ENCODE assay signal across 7 cellular contexts in genomic region chr17:7561589-7562207, GRCh38. TPM values are rescaled to one million over a fixed set of nuclear protein-coding genes. Genes with fewer than 3 reads are reported as not detected.
DNase-seq lines count a peak whose midpoint lies in the region; ATAC-seq and TF ChIP-seq lines count a peak whose summit lies in the region.

SENP3 (plus strand) TSS chr17:7561919; CDS start chr17:7563077, 1,158 bp downstream.

- peaks cover 27% of the 10 kb centered on the region for H3K36me3 ChIP-seq in skeletal muscle satellite cell (ENCODE audit: insufficient read depth, low read length)

- ATAC-seq in GM18505 (IDR thresholded peaks at IDR 0.05; ENCODE audit: unreplicated experiment) (peak; percentile 49), HG02840 (IDR thresholded peaks at IDR 0.05; ENCODE audit: low FRiP score, unreplicated experiment) (peak; percentile 65)

- in situ Hi-C loops in T47D (cut with HindIII; ENCODE audit: low pct_unique_long_range_greater_than_20kb, low sequenced_read_pairs) = no loop called here

- TF ChIP-seq POLR2A in GM18505 (IDR thresholded peaks at IDR 0.05; ENCODE audit: borderline replicate concordance, extremely low read depth, insufficient read depth, insufficient read length) = peak; percentile 76

- H3K4me3 ChIP-seq in iPS-18c (ENCODE audit: insufficient read depth, low read depth, low read length) = peak within 1 kb of the TSS; percentile 91
- H3K4me3 ChIP-seq in skeletal muscle satellite cell (ENCODE audit: low read length) = peak within 1 kb of the TSS; percentile 85

- H3K9me3 ChIP-seq in iPS-18c (ENCODE audit: control insufficient read depth, insufficient read depth, low read length) (no peaks in the 10 kb centered on the region), skeletal muscle satellite cell (replicated peaks; ENCODE audit: low read length) (no peaks in the 10 kb centered on the region)

- H3K4me2 ChIP-seq in skeletal muscle satellite cell (ENCODE audit: low read length) = peak within 1 kb of the TSS; percentile 99

- no peak for TF ChIP-seq CTCF in VCaP (conservative IDR thresholded peaks at IDR 0.05)

- DNase-seq in NCI-H1930 (lab: John Stamatoyannopoulos, UW) (peak; percentile 78 to 93), T47D (ENCODE audit: low read depth in 1 of 2, low spot score in 1 of 2) (peak; percentile 88 to 89)

- peaks cover 35% of the 10 kb centered on the region for H3K4me1 ChIP-seq in skeletal muscle satellite cell (ENCODE audit: control insufficient read depth, insufficient read depth, low read length)

- peak within 1 kb of the TSS; percentile 87 for H3K27ac ChIP-seq in VCaP

- H3K27me3 ChIP-seq in skeletal muscle satellite cell (ENCODE audit: control insufficient read depth, insufficient read depth, low read length) = no peaks in the 10 kb centered on the region

- peak within 1 kb of the TSS; percentile 93 for H3K9ac ChIP-seq in skeletal muscle satellite cell (ENCODE audit: low read depth, low read length)

RNA-seq across cellular contexts. Expression of gene SENP3, which starts in this region (rescaled TPM):
- 73.3 and 90.0 TPM in 2 replicates for total RNA-seq in skeletal muscle satellite cell (2012; rRNA removed)

Comparison
In these comparisons a context has a peak if more than half of its experiments do, and no peak if none do; other contexts are left out.
1. Peak in every context shown above with its lines: DNase-seq, ATAC-seq, H3K4me3 ChIP-seq and H3K27ac ChIP-seq.